ENCODE assay signal across 2 cellular contexts in the genomic region with DNA sequence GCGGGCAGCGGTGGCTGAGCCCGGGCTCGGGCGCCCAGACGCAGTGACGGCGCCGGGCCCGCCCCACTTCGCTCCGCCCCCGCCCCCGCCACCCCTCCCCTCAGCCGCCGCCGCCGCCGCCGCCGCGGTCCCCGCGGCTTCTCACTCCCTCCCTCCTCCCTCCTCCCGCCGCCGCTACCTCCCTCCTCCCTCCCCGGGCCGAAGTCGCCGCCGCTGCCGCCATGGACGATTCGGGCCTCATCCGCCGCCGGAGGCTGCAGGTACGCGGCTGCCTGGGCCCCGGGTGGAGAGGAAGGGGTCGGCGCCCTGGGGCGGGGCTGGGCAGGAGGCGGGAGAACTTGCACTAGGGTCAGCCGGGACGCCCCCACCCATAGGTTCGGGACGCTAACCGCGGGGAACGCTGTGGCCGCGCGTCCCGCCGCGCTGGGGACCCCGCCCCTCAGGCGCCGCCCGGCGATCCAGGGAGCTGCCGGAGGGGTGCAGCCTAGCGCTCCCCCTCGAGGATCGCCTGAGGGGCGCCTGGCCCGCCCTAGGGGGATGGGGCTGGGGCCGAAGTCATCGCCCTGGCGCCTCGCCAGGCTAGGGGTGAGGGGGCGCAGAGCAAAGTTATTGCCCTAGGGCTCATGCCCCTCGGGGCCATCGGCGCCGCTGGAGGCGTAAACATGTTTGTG.
TF ChIP-seq lines count a peak whose summit lies in the region.

No MANE protein-coding gene starts in this region.

TF ChIP-seq in Ishikawa, 13 proteins besides CTCF, POLR2A, EP300 and RAD21:
- peak; percentile 70; the same call in 1 of the 2 replicates for TF ChIP-seq ZBTB7A (IDR thresholded peaks at IDR 0.05; ENCODE audit: low read depth)
- TF ChIP-seq, protein P1, sequence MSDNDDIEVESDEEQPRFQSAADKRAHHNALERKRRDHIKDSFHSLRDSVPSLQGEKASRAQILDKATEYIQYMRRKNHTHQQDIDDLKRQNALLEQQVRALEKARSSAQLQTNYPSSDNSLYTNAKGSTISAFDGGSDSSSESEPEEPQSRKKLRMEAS (IDR thresholded peaks at IDR 0.05) = no peak
- no peak for TF ChIP-seq TEAD4 (IDR thresholded peaks at IDR 0.05)
- peak; percentile 54; the same call in 1 of the 2 replicates for TF ChIP-seq YY1 (IDR thresholded peaks at IDR 0.05; ENCODE audit: low read depth)
- TF ChIP-seq TCF12 (IDR thresholded peaks at IDR 0.05; ENCODE audit: low read depth) = 0 out of 2 replicates have a peak, but pooled peaks have one; percentile 11

TF ChIP-seq in H1, 55 proteins besides CTCF, POLR2A, EP300 and RAD21:
- TF ChIP-seq RBBP5 (IDR thresholded peaks at IDR 0.05; ENCODE audit: borderline replicate concordance, low read depth, low read length) (peak; percentile 52; the same call in 1 of the 2 replicates), SUZ12 (IDR thresholded peaks at IDR 0.05; ENCODE audit: low read length) (no peak), POU5F1 (IDR thresholded peaks at IDR 0.05; ENCODE audit: low read depth, low read length) (no peak), PHF8 (conservative IDR thresholded peaks at IDR 0.05; ENCODE audit: low read depth, low read length) (peak; percentile 47; the same call in 1 of the 2 replicates), FOSL1 (IDR thresholded peaks at IDR 0.05; ENCODE audit: insufficient read depth, low read depth, low read length) (no peak), KDM4A (IDR thresholded peaks at IDR 0.05; ENCODE audit: low read depth, low read length, severe bottlenecking) (peak; percentile 88), TAF1 (IDR thresholded peaks at IDR 0.05; ENCODE audit: low read depth, low read length) (0 out of 2 replicates have a peak, but pooled peaks have one; percentile 18), ASH2L (IDR thresholded peaks at IDR 0.05; ENCODE audit: low read length) (peak; percentile 64)
